Comparison of ENCODE assay signal across 2 cellular contexts in the genomic region with DNA sequence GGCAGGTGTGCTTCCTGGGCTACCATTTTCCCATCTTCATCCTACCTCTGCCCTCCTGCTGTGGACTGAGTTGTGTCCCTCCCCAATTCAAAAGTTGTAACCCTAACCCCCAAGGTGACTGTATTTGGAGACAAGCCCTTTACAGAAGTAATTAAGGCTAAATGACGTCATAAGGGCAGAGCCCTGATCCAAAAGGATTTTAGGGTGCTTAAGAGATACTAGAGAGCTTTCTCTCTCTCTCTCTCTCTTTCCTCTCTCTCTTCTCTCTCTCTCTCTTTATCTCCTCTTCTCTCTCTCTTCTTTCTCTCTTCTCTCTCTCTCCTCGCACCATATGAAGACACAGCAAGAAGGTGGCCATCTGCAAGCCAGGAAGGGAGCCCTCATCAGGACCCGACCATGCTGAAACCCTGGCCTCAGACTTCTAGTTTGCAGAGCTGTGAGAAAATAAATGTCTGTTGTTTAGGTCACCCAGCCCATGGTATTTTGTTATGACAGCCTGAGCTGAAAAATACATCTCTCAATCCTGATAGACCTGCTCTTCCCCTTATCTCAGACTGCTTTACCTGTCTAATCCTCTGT.
TF ChIP-seq lines count a peak whose summit lies in the region.

No MANE protein-coding gene starts in this region.

TF ChIP-seq in GM12878, 131 proteins besides CTCF, POLR2A, EP300 and RAD21:
- no peak for TF ChIP-seq POLR2AphosphoS2 (IDR thresholded peaks at IDR 0.05; ENCODE audit: low read depth, low read length)
- peak; percentile 22; the same call in 1 of the 2 replicates for TF ChIP-seq ATF7 (IDR thresholded peaks at IDR 0.05; ENCODE audit: low read depth)
- no peak for TF ChIP-seq MYB (IDR thresholded peaks at IDR 0.05; ENCODE audit: borderline replicate concordance, low read depth, low read length)

TF ChIP-seq in SK-N-SH, 30 proteins besides CTCF, POLR2A, EP300 and RAD21:
- TF ChIP-seq NFIC (IDR thresholded peaks at IDR 0.05; ENCODE audit: borderline replicate concordance) (no peak), TCF12 (IDR thresholded peaks at IDR 0.05) (no peak), GATA2 (CRISPR knock-in tag; IDR thresholded peaks at IDR 0.05) (no peak), NRF1 (IDR thresholded peaks at IDR 0.05; ENCODE audit: low read depth, low read length) (no peak), FOXJ3 (CRISPR knock-in tag; IDR thresholded peaks at IDR 0.05) (no peak), FOSL2 (IDR thresholded peaks at IDR 0.05; ENCODE audit: borderline replicate concordance, low read depth) (no peak)
- TF ChIP-seq, protein P1, sequence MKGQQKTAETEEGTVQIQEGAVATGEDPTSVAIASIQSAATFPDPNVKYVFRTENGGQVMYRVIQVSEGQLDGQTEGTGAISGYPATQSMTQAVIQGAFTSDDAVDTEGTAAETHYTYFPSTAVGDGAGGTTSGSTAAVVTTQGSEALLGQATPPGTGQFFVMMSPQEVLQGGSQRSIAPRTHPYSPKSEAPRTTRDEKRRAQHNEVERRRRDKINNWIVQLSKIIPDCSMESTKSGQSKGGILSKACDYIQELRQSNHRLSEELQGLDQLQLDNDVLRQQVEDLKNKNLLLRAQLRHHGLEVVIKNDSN (IDR thresholded peaks at IDR 0.05; ENCODE audit: borderline replicate concordance, low read depth), result no peak
TF ChIP-seq in SK-N-SH: peak in this region for 0.
